Comparison of ENCODE assay signal across 7 cellular contexts in the genomic region with DNA sequence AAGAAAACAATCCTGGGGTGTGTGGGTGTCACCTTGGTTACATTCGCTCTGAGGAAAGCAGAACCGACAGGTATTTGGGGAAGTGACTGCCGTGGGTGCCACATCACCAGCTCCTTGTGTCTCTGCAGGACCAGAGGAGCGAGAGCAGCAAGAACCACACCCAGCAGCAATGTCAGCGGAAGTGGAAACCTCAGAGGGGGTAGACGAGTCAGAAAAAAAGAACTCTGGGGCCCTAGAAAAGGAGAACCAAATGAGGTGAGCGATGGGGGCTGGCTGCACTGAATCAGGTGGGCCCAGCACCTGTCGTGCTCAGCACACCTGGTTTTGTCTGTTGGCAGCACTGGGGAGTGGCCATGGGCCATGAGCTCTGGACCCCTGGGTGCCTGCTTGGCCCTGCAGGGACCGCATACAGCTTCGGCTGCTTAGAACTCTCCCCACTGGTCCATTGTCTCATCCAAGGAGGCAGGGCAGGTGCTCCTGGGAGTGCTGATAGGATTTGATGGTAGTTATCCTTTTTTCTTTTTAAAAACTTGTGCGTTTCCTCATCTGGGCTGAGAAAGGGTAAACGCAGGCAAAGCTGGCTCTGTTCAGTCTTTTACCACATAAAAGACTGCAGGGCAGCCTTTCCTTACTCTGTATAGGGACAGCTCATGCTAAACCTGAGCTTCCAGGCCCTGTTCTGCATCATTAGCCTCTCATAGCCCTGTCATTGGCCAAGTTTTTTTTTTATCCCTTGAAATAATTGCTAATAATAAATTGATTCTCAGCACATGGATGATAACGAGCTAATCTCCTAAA. TPM values are rescaled to one million over a fixed set of nuclear protein-coding genes. Genes with fewer than 3 reads are reported as not detected.
DNase-seq lines count a peak whose midpoint lies in the region; ATAC-seq and TF ChIP-seq lines count a peak whose summit lies in the region.

No MANE protein-coding gene starts in this region.

- peak overlapping the region; percentile 42 for H3K27ac Mint-ChIP-seq in type B pancreatic cell

- no peak overlapping the region for H3K4me3 Mint-ChIP-seq in type B pancreatic cell

- H3K27me3 Mint-ChIP-seq in type B pancreatic cell = no peaks in the 10 kb centered on the region

- peak overlapping the region; percentile 13 for H3K4me3 ChIP-seq in MM.1S (ENCODE audit: low read length)
- H3K4me3 ChIP-seq in mucosa of descending colon = no peak overlapping the region

- peak; percentile 70 for DNase-seq in GM20000 (ENCODE audit: low spot score)
- DNase-seq in MM.1S = peak; percentile 81
- peak; percentile 61 for DNase-seq in activated T-cell treated with anti-CD3 and anti-CD28 coated beads for 24 hours (ENCODE audit: low read depth)
- DNase-seq in mucosa of descending colon = peak in 2 of 3 donors; percentile 48 to 86
- DNase-seq in type B pancreatic cell (ENCODE audit: extremely low spot score, unreplicated experiment) = no peak
- no peak for DNase-seq in occipital lobe (lab: John Stamatoyannopoulos, UW)
- DNase-seq in sciatic nerve (ENCODE audit: low spot score) = no peak

- H3F3A ChIP-seq in MM.1S (ENCODE audit: insufficient read depth, low read length) = peaks cover 15% of the 10 kb centered on the region

- peak; percentile 76 for ATAC-seq in mucosa of descending colon
- ATAC-seq in sciatic nerve = no peak

- H3K9me3 Mint-ChIP-seq in type B pancreatic cell = no peaks in the 10 kb centered on the region

- H3K4me1 Mint-ChIP-seq in type B pancreatic cell (ENCODE audit: unreplicated experiment) = peaks cover 13% of the 10 kb centered on the region

- TF ChIP-seq CTCF in GM20000 (IDR thresholded peaks at IDR 0.05; ENCODE audit: extremely low read depth, missing control alignments) = no peak
- no peak for TF ChIP-seq CTCF in MM.1S (IDR thresholded peaks at IDR 0.05; ENCODE audit: low read length)
- no peak for TF ChIP-seq CTCF in mucosa of descending colon (IDR thresholded peaks at IDR 0.05)
- no peak for TF ChIP-seq CTCF in type B pancreatic cell (conservative IDR thresholded peaks at IDR 0.05)

- intact Hi-C loops in mucosa of descending colon (cut with DNase I, micrococcal nuclease) = loop anchor here in 1 of 2 donors (5.0 kb wide), 1 partner anchor 42 kb away; no protein-coding TSS in a partner anchor
- intact Hi-C loops in sciatic nerve (cut with DNase I) = no loop called here

- H3K9me3 ChIP-seq in MM.1S (replicated peaks; ENCODE audit: insufficient read depth, low read length) = no peaks in the 10 kb centered on the region
- H3K9me3 ChIP-seq in mucosa of descending colon = no peaks in the 10 kb centered on the region

- H3K9ac ChIP-seq in MM.1S (ENCODE audit: low read length) = peak overlapping the region; percentile 49

- peak overlapping the region; percentile 17; the same call in 1 of the 2 replicates for H2AFZ ChIP-seq in MM.1S (ENCODE audit: low read length)

- peaks cover 27% of the 10 kb centered on the region for H3K4me1 ChIP-seq in MM.1S (ENCODE audit: low read length)
- peaks cover 2% of the 10 kb centered on the region for H3K4me1 ChIP-seq in mucosa of descending colon (ENCODE audit: low read depth)

- H3K79me2 ChIP-seq in MM.1S (ENCODE audit: low read length) = peaks cover 48% of the 10 kb centered on the region

- peaks cover 3% of the 10 kb centered on the region for H3K36me3 Mint-ChIP-seq in type B pancreatic cell

- H3K36me3 ChIP-seq in MM.1S (replicated peaks; ENCODE audit: insufficient read depth, low read length) (0 out of 2 replicates have a peak, but pooled peaks cover 4% of the 10 kb centered on the region), mucosa of descending colon (ENCODE audit: low read depth) (peaks cover 9% of the 10 kb centered on the region)

- no peaks in the 10 kb centered on the region for H4K20me1 ChIP-seq in MM.1S (ENCODE audit: insufficient read depth, low read length)

- no peaks in the 10 kb centered on the region for H3K27me3 ChIP-seq in MM.1S (replicated peaks; ENCODE audit: insufficient read depth, low read length)

- no peaks in the 10 kb centered on the region for H3K9me2 ChIP-seq in MM.1S (replicated peaks; ENCODE audit: insufficient read depth, low read length)

- H3K27ac ChIP-seq in MM.1S (ENCODE audit: low read length) = peak overlapping the region; percentile 82

- H3K4me2 ChIP-seq in MM.1S (ENCODE audit: low read depth, low read length) = peak overlapping the region; percentile 81

RNA-seq across cellular contexts. Expression of gene HMOX2, which starts 29.4 kb away (rescaled TPM):
- total RNA-seq in mucosa of descending colon (10 to 100 TPM; 36.0 to 52.7 (median 49.3) TPM), type B pancreatic cell (ENCODE audit: low replicate concordance) (37.8 and 46.2 TPM in 2 replicates), occipital lobe (27.0 TPM), sciatic nerve (26.3 TPM)

RNA-seq across cellular contexts. Expression of gene NMRAL1, which starts 31.1 kb away (rescaled TPM):
- total RNA-seq in mucosa of descending colon (10 to 100 TPM; 32.4 to 48.9 (median 38.4) TPM), type B pancreatic cell (ENCODE audit: low replicate concordance) (48.3 and 49.1 TPM in 2 replicates), occipital lobe (51.2 TPM), sciatic nerve (32.8 TPM)

RNA-seq across cellular contexts. Expression of gene CDIP1, which starts 33.0 kb away (rescaled TPM):
- 10 to 100 TPM; 16.9 to 23.5 (median 19.6) TPM for total RNA-seq in mucosa of descending colon
- 19.2 and 41.3 TPM in 2 replicates for total RNA-seq in type B pancreatic cell (ENCODE audit: low replicate concordance)
- total RNA-seq in occipital lobe = 11.1 TPM
- total RNA-seq in sciatic nerve = 40.6 TPM

RNA-seq across cellular contexts. Expression of gene C16orf96, which starts 50.6 kb away (rescaled TPM):
- total RNA-seq in mucosa of descending colon = not detected
- total RNA-seq in type B pancreatic cell (ENCODE audit: low replicate concordance) = 0.14 and 0.43 TPM in 2 replicates
- not detected for total RNA-seq in occipital lobe
- 0.22 TPM for total RNA-seq in sciatic nerve

Comparison
In these comparisons a context has a peak if more than half of its experiments do, and no peak if none do; other contexts are left out.
1. DNase-seq: peak in GM20000 (single experiment), MM.1S (single experiment), activated T-cell treated with anti-CD3 and anti-CD28 coated beads for 24 hours (single experiment) and mucosa of descending colon (2 of 3); none in type B pancreatic cell (single experiment), occipital lobe (single experiment) and sciatic nerve (single experiment).